8 cellular contexts compared by ENCODE assay signal in genomic region chr1:15833069-15833679, GRCh38. TPM values are rescaled to one million over a fixed set of nuclear protein-coding genes. Genes with fewer than 3 reads are reported as not detected.
A peak's percentile ranks its signal among the peaks of the same experiment; 100 is the strongest.
DNase-seq lines count a peak whose midpoint lies in the region; ATAC-seq and TF ChIP-seq lines count a peak whose summit lies in the region.

No MANE protein-coding gene starts in this region.

- peaks cover 6% of the 10 kb centered on the region for H3K27me3 Mint-ChIP-seq in neural crest cell (ENCODE audit: low read depth)

- TF ChIP-seq CTCF in epithelial cell of esophagus (IDR thresholded peaks at IDR 0.05; ENCODE audit: insufficient read depth, low read depth, low read length, missing control alignments): no peak
- TF ChIP-seq CTCF in neural crest cell (conservative IDR thresholded peaks at IDR 0.05): no peak
- peak in 1 of 6 experiments; percentile 10 for TF ChIP-seq CTCF in upper lobe of left lung (IDR thresholded peaks at IDR 0.05)
- no peak for TF ChIP-seq CTCF in GM10248 (IDR thresholded peaks at IDR 0.05; ENCODE audit: control extremely low read depth, extremely low read depth, low read depth, missing control alignments)

- H3K4me3 ChIP-seq in epithelial cell of esophagus (ENCODE audit: low read length): peak overlapping the region; percentile 87
- H3K4me3 ChIP-seq in upper lobe of left lung: peak overlapping the region in 3 of 4 donors; percentile 71 to 80 (median 72)

- H3K36me3 ChIP-seq in upper lobe of left lung: no peaks in the 10 kb centered on the region

- CTCF ChIA-PET in GM10248 (lab: Yijun Ruan, JAX): interaction anchor here (2.2 kb wide), 1 partner anchor 18 kb away, joined by 13 read pairs; no protein-coding TSS in a partner anchor

- TF ChIP-seq POLR2A in upper lobe of left lung (IDR thresholded peaks at IDR 0.05): peak in 2 of 4 donors; percentile 31 to 34

- no peak overlapping the region for H3K27ac Mint-ChIP-seq in neural crest cell (ENCODE audit: unreplicated experiment)

- WGBS in upper lobe of left lung, 2 donors: 55 to 59% methylated on average over 22 to 24 of the region's 24 CpGs

- H3K27me3 ChIP-seq in upper lobe of left lung: no peaks in the 10 kb centered on the region

- ATAC-seq in upper lobe of left lung (ENCODE audit: low FRiP score in 2 of 2) (no peak), HG02610 (IDR thresholded peaks at IDR 0.05; ENCODE audit: unreplicated experiment) (no peak)

- peaks cover 2% of the 10 kb centered on the region for H3K36me3 Mint-ChIP-seq in neural crest cell (ENCODE audit: low read depth)

- peak overlapping the region; percentile 96 for H3K4me3 Mint-ChIP-seq in neural crest cell

- POLR2A ChIA-PET in GM10248 (lab: Yijun Ruan, JAX): interaction anchor here (0.6 to 1.9 kb wide), 3 partner anchors 9 to 396 kb away, joined by 3 to 14 read pairs (median 6); partner anchors contain the start of gene ZBTB17

- no peaks in the 10 kb centered on the region for H3K9me3 Mint-ChIP-seq in neural crest cell

- peak overlapping the region; percentile 99 to 100 (median 100) for H3K27ac ChIP-seq in upper lobe of left lung

- H3K4me1 Mint-ChIP-seq in neural crest cell: peaks cover 50% of the 10 kb centered on the region

- peaks cover 16 to 31% (median 17%) of the 10 kb centered on the region in 4 donors for H3K4me1 ChIP-seq in upper lobe of left lung

- DNase-seq in ELR (ENCODE audit: low read depth): peak; percentile 28
- DNase-seq in NCI-H2171 treated with DMSO at 0.1 percent for 48 hours (lab: John Stamatoyannopoulos, UW): peak; percentile 83
- DNase-seq in activated CD4-positive, alpha-beta T cell treated with anti-CD3 and anti-CD28 coated beads, Interleukin-2, amount 50 U/mL, for 48 hours: peak; percentile 52 to 61
- peak; percentile 93 for DNase-seq in epithelial cell of esophagus (ENCODE audit: low read depth)
- DNase-seq in neural crest cell (ENCODE audit: low read depth, low spot score): no peak
- DNase-seq in upper lobe of left lung: peak in 1 of 2 donors; percentile 77
- DNase-seq in GM10248 (ENCODE audit: extremely low spot score): no peak

- no peaks in the 10 kb centered on the region for H3K9me3 ChIP-seq in upper lobe of left lung

- no peak for TF ChIP-seq EP300 in upper lobe of left lung (IDR thresholded peaks at IDR 0.05)

RNA-seq across cellular contexts. Expression of gene SPEN, which starts 14.3 kb away (rescaled TPM):
- total RNA-seq in neural crest cell (66.5 and 69.4 TPM in 2 replicates), upper lobe of left lung (10 to 100 TPM; 41.5 to 73.3 (median 51.3) TPM)

RNA-seq across cellular contexts. Expression of gene UQCRHL, which starts 25.7 kb away (rescaled TPM):
- total RNA-seq in neural crest cell: 2.7 and 3.3 TPM in 2 replicates
- 1 to 10 TPM in 5 of 6 donors, under 1 TPM in 1; 0.57 to 2.1 (median 1.1) TPM for total RNA-seq in upper lobe of left lung

Comparison
In these comparisons a context has a peak if more than half of its experiments do, and no peak if none do; other contexts are left out.
1. DNase-seq: peak in ELR (single experiment), NCI-H2171 treated with DMSO at 0.1 percent for 48 hours (single experiment), activated CD4-positive, alpha-beta T cell treated with anti-CD3 and anti-CD28 coated beads, Interleukin-2, amount 50 U/mL, for 48 hours (2 of 2) and epithelial cell of esophagus (single experiment); none in neural crest cell (single experiment) and GM10248 (single experiment).